In the genomic region with DNA sequence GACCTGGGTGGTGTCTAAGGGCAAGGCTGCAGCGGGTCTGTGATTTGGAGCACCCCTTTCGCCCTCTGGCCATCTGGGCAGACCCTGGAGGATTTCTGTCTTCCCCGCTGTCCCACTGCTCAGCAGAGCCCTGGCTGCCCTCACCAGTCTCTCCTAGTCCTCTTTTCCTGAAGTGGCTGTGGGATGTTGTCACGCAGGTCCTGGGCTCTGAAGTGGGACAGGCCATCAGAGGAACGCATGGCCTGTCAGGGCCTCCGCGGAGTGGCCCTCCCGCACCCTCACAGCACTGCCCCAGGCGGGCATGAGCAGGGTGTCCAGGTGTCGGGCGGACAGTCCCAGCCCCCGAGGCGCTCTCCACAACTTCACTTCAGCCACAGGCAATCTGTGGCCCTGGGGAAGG, we compare ENCODE assay signal across 9 cellular contexts.
DNase-seq lines count a peak whose midpoint lies in the region; ATAC-seq lines count a peak whose summit lies in the region.
"Had no signal": no experiment of that assay in that cellular context is flagged by ENCODE, and none has a peak within 500 bp of the region (broad histone marks: within the 10 kb centered on the region; RNA-seq: fewer than 3 reads in every experiment).

No MANE protein-coding gene starts in this region.

- no peaks in the 10 kb centered on the region for H3K27me3 ChIP-seq in adipocyte (replicated peaks; ENCODE audit: control insufficient read depth, insufficient read depth, low read length)
- peaks cover 5% of the 10 kb centered on the region for H3K27me3 ChIP-seq in mucosa of stomach (ENCODE audit: control insufficient read depth, insufficient read depth, low read length)

- H3K27ac Mint-ChIP-seq in stimulated activated naive CD8-positive, alpha-beta T cell treated with anti-CD3 and anti-CD28 coated beads, Interleukin-15, Interleukin-2, amounts not matched to agents 100 ng/mL and 50 ng/mL, for 24 hours: no peak overlapping the region

- H3K9ac ChIP-seq in adipocyte (ENCODE audit: low read length) (peak overlapping the region; percentile 85), mucosa of stomach (ENCODE audit: low read length) (peak overlapping the region; percentile 71)

- no peak for ATAC-seq in stimulated activated naive CD8-positive, alpha-beta T cell treated with anti-CD3 and anti-CD28 coated beads, Interleukin-15, Interleukin-2, amounts not matched to agents 100 U/mL and 50 U/mL, for 24 hours
- ATAC-seq in GM21515 (IDR thresholded peaks at IDR 0.05; ENCODE audit: unreplicated experiment) (no peak), GM21619 (IDR thresholded peaks at IDR 0.05; ENCODE audit: unreplicated experiment) (no peak)

- H3K4me1 ChIP-seq in adipocyte (ENCODE audit: control insufficient read depth, insufficient read depth, low read length): peaks cover 20% of the 10 kb centered on the region
- H3K4me1 ChIP-seq in mucosa of stomach (ENCODE audit: control insufficient read depth, insufficient read depth, low read length): peaks cover 19% of the 10 kb centered on the region

- no peak for DNase-seq in stimulated activated naive CD8-positive, alpha-beta T cell treated with anti-CD3 and anti-CD28 coated beads, Interleukin-15, Interleukin-2, amounts not matched to agents 100 U/mL and 50 U/mL, for 24 hours
- DNase-seq in adipocyte (ENCODE audit: low read depth) (no peak), NOMO-1 (lab: John Stamatoyannopoulos, UW; ENCODE audit: unreplicated experiment in 2 of 2) (no peak), EL (no peak)

- H3K36me3 ChIP-seq in adipocyte (ENCODE audit: control insufficient read depth, insufficient read depth, low read length, severe bottlenecking) (no peaks in the 10 kb centered on the region), mucosa of stomach (ENCODE audit: control insufficient read depth, insufficient read depth, low read length) (no peaks in the 10 kb centered on the region)
- H3K36me3 ChIP-seq: cardiac muscle cell had no signal

- no peak overlapping the region for H3K4me3 ChIP-seq in adipocyte (ENCODE audit: low read length)
- no peak overlapping the region for H3K4me3 ChIP-seq in mucosa of stomach (ENCODE audit: low read length)

- H3K9me3 ChIP-seq in adipocyte (ENCODE audit: control insufficient read depth, low read length) (no peaks in the 10 kb centered on the region), mucosa of stomach (ENCODE audit: control insufficient read depth, low read length) (no peaks in the 10 kb centered on the region)

- peaks cover 65% of the 10 kb centered on the region for H3K4me1 Mint-ChIP-seq in stimulated activated naive CD8-positive, alpha-beta T cell treated with anti-CD3 and anti-CD28 coated beads, Interleukin-15, Interleukin-2, amounts not matched to agents 100 ng/mL and 50 ng/mL, for 24 hours (ENCODE audit: low read depth)

- H3K27me3 Mint-ChIP-seq in stimulated activated naive CD8-positive, alpha-beta T cell treated with anti-CD3 and anti-CD28 coated beads, Interleukin-15, Interleukin-2, amounts not matched to agents 100 ng/mL and 50 ng/mL, for 24 hours: no peaks in the 10 kb centered on the region

- peaks cover 30% of the 10 kb centered on the region for H3K36me3 Mint-ChIP-seq in stimulated activated naive CD8-positive, alpha-beta T cell treated with anti-CD3 and anti-CD28 coated beads, Interleukin-15, Interleukin-2, amounts not matched to agents 100 ng/mL and 50 ng/mL, for 24 hours (ENCODE audit: low read depth)

- no peaks in the 10 kb centered on the region for H3K9me3 Mint-ChIP-seq in stimulated activated naive CD8-positive, alpha-beta T cell treated with anti-CD3 and anti-CD28 coated beads, Interleukin-15, Interleukin-2, amounts not matched to agents 100 ng/mL and 50 ng/mL, for 24 hours

- peak overlapping the region; percentile 81 for H3K4me3 Mint-ChIP-seq in stimulated activated naive CD8-positive, alpha-beta T cell treated with anti-CD3 and anti-CD28 coated beads, Interleukin-15, Interleukin-2, amounts not matched to agents 100 ng/mL and 50 ng/mL, for 24 hours
